10 cellular contexts compared by ENCODE assay signal in the genomic region with DNA sequence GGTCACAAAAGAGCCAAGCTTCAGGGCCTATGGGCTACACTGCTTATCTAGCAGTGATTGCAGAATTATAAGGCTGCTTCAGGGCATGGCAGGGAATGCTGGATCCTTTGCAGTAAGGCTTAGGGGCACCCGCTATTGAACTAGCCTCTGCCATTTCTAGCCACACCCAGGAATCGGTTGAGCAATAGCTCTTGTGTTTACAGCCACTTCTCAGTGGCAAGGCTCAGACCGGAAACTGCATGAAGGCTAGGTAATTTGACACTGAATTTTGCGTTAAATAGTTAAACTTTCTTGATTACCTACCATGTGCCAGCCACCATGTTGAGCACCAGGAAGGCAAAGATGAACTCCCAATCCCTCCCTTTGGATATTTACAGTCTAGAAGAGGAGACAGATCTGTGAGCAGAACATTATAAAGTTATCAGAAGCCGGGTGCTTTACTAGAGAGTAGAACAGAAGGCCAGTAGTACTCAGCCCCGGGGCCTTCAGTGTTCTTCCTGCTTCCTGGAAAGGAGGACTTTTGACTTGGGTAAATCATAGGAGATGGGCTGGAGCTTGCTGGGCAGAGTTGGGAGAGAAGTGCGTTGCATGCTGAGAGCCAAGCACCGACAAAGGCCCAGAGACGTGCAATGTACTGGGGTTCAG.
DNase-seq lines count a peak whose midpoint lies in the region; ATAC-seq and TF ChIP-seq lines count a peak whose summit lies in the region.
"Had no signal": no experiment of that assay in that cellular context is flagged by ENCODE, and none has a peak within 500 bp of the region (broad histone marks: within the 10 kb centered on the region; RNA-seq: fewer than 3 reads in every experiment).

No MANE protein-coding gene starts in this region.

- TF ChIP-seq CTCF in HCT116 (IDR thresholded peaks at IDR 0.05 in 2 of 3, conservative IDR thresholded peaks at IDR 0.05 in 1 of 3; ENCODE audit: borderline replicate concordance in 1 of 3, insufficient read depth in 1 of 3, low read depth in 2 of 3, low read length in 2 of 3) (no peak), prostate gland (IDR thresholded peaks at IDR 0.05) (no peak), coronary artery (IDR thresholded peaks at IDR 0.05) (no peak)

- POLR2A ChIA-PET in HCT116 (lab: Charles Lee): no interaction called here

- no TSS peak for BruUV-seq in HCT116 (replicated peaks; lab: Mats Ljungman, UMichigan)

- H4K20me1 ChIP-seq in HCT116 (ENCODE audit: insufficient read depth): no peaks in the 10 kb centered on the region; the same call in 1 of the 2 replicates

- H3K4me1 ChIP-seq in HCT116 (ENCODE audit: control insufficient read depth in 1 of 2, insufficient read depth in 2 of 2, low read length in 2 of 2): peaks cover 0 to 4% of the 10 kb centered on the region in 2 experiments; a peak in 1 of 4 replicates
- peaks cover 13% of the 10 kb centered on the region for H3K4me1 ChIP-seq in prostate gland (replicated peaks)

- no peak for TF ChIP-seq RAD21 in HCT116 (IDR thresholded peaks at IDR 0.05; ENCODE audit: low read depth)

- intact Hi-C loops in HCT116 (cut with micrococcal nuclease): no loop called here
- intact Hi-C loops in prostate gland (cut with DNase I): no loop called here

- no peak overlapping the region for H2AFZ ChIP-seq in HCT116 (ENCODE audit: low read depth, low read length, poor library complexity, severe bottlenecking)

- TF ChIP-seq POLR2A in HCT116 (IDR thresholded peaks at IDR 0.05; ENCODE audit: borderline replicate concordance, extremely low read depth, insufficient read depth, insufficient read length) (no peak), prostate gland (IDR thresholded peaks at IDR 0.05) (no peak)

- RAD21 ChIA-PET in HCT116 (lab: Charles Lee; ENCODE audit: low non-redundant PET in 1 of 2, low total read pairs in 2 of 2, uncharacterized antibody in 2 of 2, unreplicated experiment in 2 of 2): no interaction called here

- H3K27ac ChIP-seq in HCT116 (ENCODE audit: low read depth, low read length): no peak overlapping the region
- H3K27ac ChIP-seq in epithelial cell of prostate: peak overlapping the region; percentile 86
- H3K27ac ChIP-seq in prostate gland: peak overlapping the region; percentile 51 to 67
- H3K27ac ChIP-seq in coronary artery: peak overlapping the region in 1 of 2 donors; percentile 5

- no peak for DNase-seq in HCT116 (ENCODE audit: low read depth, low spot score)
- DNase-seq in NCI-H510A treated with DMSO at 0.1 percent for 48 hours (lab: John Stamatoyannopoulos, UW): peak; percentile 96
- no peak for DNase-seq in epithelial cell of prostate (ENCODE audit: low read depth, low spot score)
- DNase-seq in prostate gland (ENCODE audit: low spot score): peak; percentile 70
- DNase-seq in coronary artery (ENCODE audit: low spot score): no peak
- DNase-seq in germinal center (ENCODE audit: low spot score): no peak
- DNase-seq in stimulated activated CD4-positive, alpha-beta T cell treated with anti-CD3 and anti-CD28 coated beads, Interleukin-12 subunit alpha, Interleukin-12 subunit beta, amount 100 ng/mL, for 4 hours: no peak
- DNase-seq: activated naive CD8-positive, alpha-beta T cell treated with anti-CD3 and anti-CD28 coated beads, Interleukin-2, amount 10 ng/mL, durations not matched to agents 7 days and 5 days had no signal

- no peaks in the 10 kb centered on the region for H3K9me2 ChIP-seq in HCT116 (ENCODE audit: insufficient read depth)

- H3K9ac ChIP-seq in HCT116 (ENCODE audit: low read length): no peak overlapping the region

- CTCF ChIA-PET in HCT116 (lab: Charles Lee): no interaction called here

- no peaks in the 10 kb centered on the region for H3K36me3 ChIP-seq in HCT116 (ENCODE audit: control insufficient read depth in 1 of 2, insufficient read depth in 2 of 2, low read length in 2 of 2)
- no peaks in the 10 kb centered on the region for H3K36me3 ChIP-seq in prostate gland

- H3K9me3 ChIP-seq in HCT116 (ENCODE audit: control insufficient read depth in 1 of 2, insufficient read depth in 1 of 2, low read depth in 1 of 2, low read length in 2 of 2) (no peaks in the 10 kb centered on the region), prostate gland (no peaks in the 10 kb centered on the region)

- no peaks in the 10 kb centered on the region for H3K79me2 ChIP-seq in HCT116 (ENCODE audit: insufficient read depth, low read length)

- no peak overlapping the region for H3K4me2 ChIP-seq in HCT116 (ENCODE audit: low read length)

- H3K4me3 ChIP-seq in HCT116 (replicated peaks in 1 of 2; ENCODE audit: low read depth in 1 of 2, low read length in 2 of 2) (no peak overlapping the region), prostate gland (no peak overlapping the region), coronary artery (no peak overlapping the region)

- H3K27me3 ChIP-seq in HCT116 (ENCODE audit: insufficient read depth, low read length) (no peaks in the 10 kb centered on the region), prostate gland (replicated peaks; ENCODE audit: insufficient read depth) (no peaks in the 10 kb centered on the region)

- no peak for ATAC-seq in HCT116
- no peak for ATAC-seq in GM21526 (IDR thresholded peaks at IDR 0.05; ENCODE audit: low FRiP score, unreplicated experiment)
- ATAC-seq: stimulated activated effector memory CD8-positive, alpha-beta T cell treated with anti-CD3 and anti-CD28 coated beads, Interleukin-12 subunit alpha, Interleukin-12 subunit beta, amount 100 ng/mL, for 72 hours had no signal

- 47% methylated on average over 9 of the region's 9 CpGs for WGBS in prostate gland

TF ChIP-seq in HCT116, 20 proteins besides CTCF, POLR2A, EP300 and RAD21:
- TF ChIP-seq CEBPB (IDR thresholded peaks at IDR 0.05; ENCODE audit: low read depth) (peak; percentile 33; the same call in 1 of the 2 replicates), SRF (IDR thresholded peaks at IDR 0.05; ENCODE audit: low read depth) (no peak)

Comparison
In these comparisons a context has a peak if more than half of its experiments do, and no peak if none do; other contexts are left out.
1. DNase-seq: peak in NCI-H510A treated with DMSO at 0.1 percent for 48 hours (single experiment) and prostate gland (single experiment); none in HCT116 (single experiment), epithelial cell of prostate (single experiment), coronary artery (single experiment), germinal center (single experiment) and stimulated activated CD4-positive, alpha-beta T cell treated with anti-CD3 and anti-CD28 coated beads, Interleukin-12 subunit alpha, Interleukin-12 subunit beta, amount 100 ng/mL, for 4 hours (single experiment).